In the genomic region with DNA sequence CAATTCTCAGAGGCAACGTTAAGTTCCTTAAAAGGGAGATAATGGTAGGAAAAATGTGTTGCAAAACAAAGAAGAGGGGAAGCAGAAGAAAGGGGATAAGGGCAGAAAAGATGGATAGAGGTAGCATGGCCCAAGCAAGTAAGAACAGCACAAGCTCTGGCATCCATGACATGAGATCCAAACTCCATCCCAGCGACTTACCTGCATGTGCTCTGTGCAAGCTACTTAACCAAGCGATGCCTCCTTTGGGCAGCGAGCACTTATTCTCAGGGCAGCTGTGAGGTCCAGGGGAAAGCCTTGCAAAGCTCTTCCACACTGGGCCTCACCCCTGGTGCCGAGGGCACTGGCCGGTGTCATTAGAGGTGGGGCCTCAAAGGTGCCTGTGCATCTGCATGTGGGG, we compare ENCODE assay signal across 25 cellular contexts.
"Had no signal": no experiment of that assay in that cellular context is flagged by ENCODE, and none has a peak within 500 bp of the region (broad histone marks: within the 10 kb centered on the region; RNA-seq: fewer than 3 reads in every experiment).

No MANE protein-coding gene starts in this region.

- H3K4me1 Mint-ChIP-seq: naive B cell; stimulated activated naive B cell treated with anti-CD40 and anti-IgM and Interleukin-4, amounts not matched to agents 10 μg/mL and 1 μg/mL and 100 μg/mL, for 72 hours had no signal

- H3K27me3 ChIP-seq: colonic mucosa, esophagus squamous epithelium, ovary, spleen, thyroid gland had no signal

- H3K36me3 ChIP-seq: colonic mucosa, esophagus squamous epithelium, lower lobe of right lung, ovary, thyroid gland had no signal

- H3K4me3 Mint-ChIP-seq: dendritic cell treated with granulocyte-macrophage colony-stimulating factor and Interleukin-4, amounts not matched to agents 40 ng/mL and 50 ng/mL, for 4 days; endodermal cell; mesothelial cell of epicardium; naive B cell; stimulated activated naive B cell treated with anti-CD40 and anti-IgM and Interleukin-4, amounts not matched to agents 10 μg/mL and 1 μg/mL and 100 μg/mL, for 72 hours; stimulated activated naive CD8-positive, alpha-beta T cell treated with anti-CD3 and anti-CD28 coated beads, Interleukin-15, Interleukin-2, amounts not matched to agents 100 ng/mL and 50 ng/mL, for 24 hours; type B pancreatic cell had no signal

- H3K4me3 ChIP-seq: colonic mucosa, esophagus squamous epithelium, lower lobe of right lung, mucosa of descending colon, ovary, psoas muscle, skin epidermis, spleen, thyroid gland had no signal

- H3K27ac ChIP-seq: colonic mucosa, lower lobe of right lung, psoas muscle, thyroid gland had no signal

- H3K27ac Mint-ChIP-seq: dendritic cell treated with granulocyte-macrophage colony-stimulating factor and Interleukin-4, amounts not matched to agents 40 ng/mL and 50 ng/mL, for 4 days; stimulated activated naive B cell treated with anti-CD40 and anti-IgM and Interleukin-4, amounts not matched to agents 10 μg/mL and 1 μg/mL and 100 μg/mL, for 72 hours; stimulated activated naive CD8-positive, alpha-beta T cell treated with anti-CD3 and anti-CD28 coated beads, Interleukin-15, Interleukin-2, amounts not matched to agents 100 ng/mL and 50 ng/mL, for 24 hours had no signal

- DNase-seq: central memory CD4-positive, alpha-beta T cell; colonic mucosa; effector CD8-positive, alpha-beta T cell; endodermal cell; esophagus squamous epithelium; foreskin melanocyte; left ventricle myocardium superior; lower lobe of right lung; mucosa of descending colon; naive B cell; nephron progenitor cell; occipital lobe; posterior cingulate gyrus; psoas muscle; spleen; stimulated activated CD4-positive, alpha-beta T cell treated with anti-CD3 and anti-CD28 coated beads, Interleukin-4, amount 100 ng/mL, for 4 hours; stimulated activated naive B cell treated with anti-CD40 and anti-IgM and Interleukin-4, amounts not matched to agents 10 μg/mL and 1 μg/mL and 100 μg/mL, for 72 hours; thyroid gland had no signal

- FAIRE-seq: keratinocyte had no signal

- H3K9me3 ChIP-seq: colonic mucosa, esophagus squamous epithelium, lower lobe of right lung, mucosa of descending colon, ovary, psoas muscle, spleen, thyroid gland had no signal

- H3K36me3 Mint-ChIP-seq: mesothelial cell of epicardium had no signal

- H3K9me3 Mint-ChIP-seq: dendritic cell treated with granulocyte-macrophage colony-stimulating factor and Interleukin-4, amounts not matched to agents 40 ng/mL and 50 ng/mL, for 4 days; endodermal cell; mesothelial cell of epicardium; naive B cell; nephron progenitor cell; stimulated activated naive B cell treated with anti-CD40 and anti-IgM and Interleukin-4, amounts not matched to agents 10 μg/mL and 1 μg/mL and 100 μg/mL, for 72 hours; stimulated activated naive CD8-positive, alpha-beta T cell treated with anti-CD3 and anti-CD28 coated beads, Interleukin-15, Interleukin-2, amounts not matched to agents 100 ng/mL and 50 ng/mL, for 24 hours; type B pancreatic cell had no signal

- H3K4me1 ChIP-seq: colonic mucosa, lower lobe of right lung, psoas muscle, spleen, thyroid gland had no signal

- ATAC-seq: lower lobe of right lung; mucosa of descending colon; psoas muscle; stimulated activated naive B cell treated with anti-CD40 and anti-IgM and Interleukin-4, amounts not matched to agents 10 μg/mL and 1 μg/mL and 100 μg/mL, for 72 hours had no signal

- H3K27me3 Mint-ChIP-seq: dendritic cell treated with granulocyte-macrophage colony-stimulating factor and Interleukin-4, amounts not matched to agents 40 ng/mL and 50 ng/mL, for 4 days; naive B cell; stimulated activated naive B cell treated with anti-CD40 and anti-IgM and Interleukin-4, amounts not matched to agents 10 μg/mL and 1 μg/mL and 100 μg/mL, for 72 hours; stimulated activated naive CD8-positive, alpha-beta T cell treated with anti-CD3 and anti-CD28 coated beads, Interleukin-15, Interleukin-2, amounts not matched to agents 100 ng/mL and 50 ng/mL, for 24 hours had no signal
